9 cellular contexts compared by ENCODE assay signal in the genomic region with DNA sequence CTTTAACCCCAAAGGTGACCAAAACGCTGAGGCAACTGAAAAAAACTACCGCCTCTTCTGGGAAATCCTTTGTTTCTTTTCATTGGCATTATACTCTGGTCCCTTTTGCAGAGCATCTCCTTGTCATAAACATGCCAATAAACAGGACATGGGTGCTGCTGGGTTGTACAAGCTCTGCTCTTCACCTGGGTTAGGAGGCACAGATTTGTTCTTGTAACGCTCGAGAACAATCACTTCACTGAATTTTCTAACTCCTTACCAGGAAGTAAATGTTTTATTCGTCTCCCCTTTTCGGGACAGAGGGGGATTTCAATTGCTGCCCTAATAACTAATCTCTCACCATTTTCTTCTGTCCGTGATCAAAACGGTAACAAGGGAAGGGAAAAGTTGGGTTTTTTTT. TPM values are rescaled to one million over a fixed set of nuclear protein-coding genes. Genes with fewer than 3 reads are reported as not detected.
DNase-seq lines count a peak whose midpoint lies in the region; ATAC-seq, FAIRE-seq and TF ChIP-seq lines count a peak whose summit lies in the region.
"Had no signal": no experiment of that assay in that cellular context is flagged by ENCODE, and none has a peak within 500 bp of the region (broad histone marks: within the 10 kb centered on the region; RNA-seq: fewer than 3 reads in every experiment).

No MANE protein-coding gene starts in this region.

- peak overlapping the region in 3 of 8 donors; percentile 52 to 90 (median 72) for H3K27ac Mint-ChIP-seq in CD8-positive, alpha-beta memory T cell

- H2BK15ac ChIP-seq in neuronal stem cell (ENCODE audit: low read length) = no peak overlapping the region

- no peak overlapping the region for H2BK5ac ChIP-seq in neuronal stem cell (ENCODE audit: low read length)

- no peak overlapping the region for H3K23ac ChIP-seq in neuronal stem cell (ENCODE audit: low read depth, low read length, poor library complexity)

- no peaks in the 10 kb centered on the region for H3K9me3 ChIP-seq in CD8-positive, alpha-beta memory T cell (ENCODE audit: low read length)
- no peaks in the 10 kb centered on the region for H3K9me3 ChIP-seq in effector memory CD4-positive, alpha-beta T cell (ENCODE audit: control insufficient read depth, low read length)
- no peaks in the 10 kb centered on the region for H3K9me3 ChIP-seq in neuronal stem cell (replicated peaks in 1 of 2; ENCODE audit: control insufficient read depth in 2 of 2, insufficient read depth in 1 of 2, low read depth in 1 of 2, low read length in 2 of 2)

- peaks cover 3% of the 10 kb centered on the region for H3K79me1 ChIP-seq in neuronal stem cell (ENCODE audit: low read depth, low read length)

- peaks cover 15% of the 10 kb centered on the region for H3K4me1 ChIP-seq in CD8-positive, alpha-beta memory T cell (ENCODE audit: insufficient read depth, low read length)
- peaks cover 7% of the 10 kb centered on the region for H3K4me1 ChIP-seq in effector memory CD4-positive, alpha-beta T cell (ENCODE audit: control insufficient read depth, insufficient read depth, low read length, poor library complexity, severe bottlenecking)
- peaks cover 13 to 47% of the 10 kb centered on the region in 2 donors for H3K4me1 ChIP-seq in neuronal stem cell (ENCODE audit: control insufficient read depth in 2 of 2, insufficient read depth in 1 of 2, low read depth in 1 of 2, low read length in 2 of 2)

- no peaks in the 10 kb centered on the region for H3K36me3 ChIP-seq in CD8-positive, alpha-beta memory T cell (ENCODE audit: insufficient read depth, low read length)
- no peaks in the 10 kb centered on the region for H3K36me3 ChIP-seq in effector memory CD4-positive, alpha-beta T cell (ENCODE audit: control insufficient read depth, insufficient read depth, low read length)
- peaks cover 0 to 7% of the 10 kb centered on the region in 2 donors for H3K36me3 ChIP-seq in neuronal stem cell (replicated peaks in 1 of 2; ENCODE audit: control insufficient read depth in 2 of 2, insufficient read depth in 2 of 2, low read length in 2 of 2)

- peak overlapping the region; percentile 82 for H2AFZ ChIP-seq in neuronal stem cell (ENCODE audit: low read length)

- H4K8ac ChIP-seq in neuronal stem cell (ENCODE audit: low read depth, low read length) = no peak overlapping the region

- no peak overlapping the region for H3K18ac ChIP-seq in neuronal stem cell (ENCODE audit: low read length)

- TF ChIP-seq POLR2A in H54 (IDR thresholded peaks at IDR 0.05; ENCODE audit: low read depth, low read length) = no peak

- no CpG with 5 or more reads among the region's 8 CpGs for WGBS in neuronal stem cell (ENCODE audit: extremely low coverage in 2 of 2, insufficient read length in 2 of 2, insufficient replicate concordance in 1 of 2), 2 donors

- no peak for DNase-seq in CD8-positive, alpha-beta memory T cell
- DNase-seq in NAMALWA (ENCODE audit: low spot score) (peak; percentile 37), neuronal stem cell (ENCODE audit: low spot score) (no peak), D341Med (ENCODE audit: low spot score) (no peak), H54 (ENCODE audit: insufficient read length, low spot score) (no peak), GM19240 (ENCODE audit: insufficient read length, low spot score) (no peak)
- DNase-seq in effector memory CD4-positive, alpha-beta T cell = no peak

- H3K27me3 Mint-ChIP-seq in CD8-positive, alpha-beta memory T cell = peaks cover 42 to 53% of the 10 kb centered on the region in 2 donors

- ATAC-seq in HG02763 (IDR thresholded peaks at IDR 0.05; ENCODE audit: unreplicated experiment) = no peak

- H3K36me3 Mint-ChIP-seq in CD8-positive, alpha-beta memory T cell = peaks cover 0 to 1% (median 0%) of the 10 kb centered on the region in 3 donors

- FAIRE-seq in H54 (lab: Jason Lieb, UNC) = no peak

- peak overlapping the region; percentile 59 for H3K4me3 ChIP-seq in CD8-positive, alpha-beta memory T cell (ENCODE audit: low read length)
- H3K4me3 ChIP-seq in effector memory CD4-positive, alpha-beta T cell (ENCODE audit: insufficient read depth, low read depth, low read length, poor library complexity, severe bottlenecking) = peak overlapping the region; percentile 69
- peak overlapping the region; percentile 94 to 100 for H3K4me3 ChIP-seq in neuronal stem cell (ENCODE audit: low read length in 2 of 2)

- H3K9me3 Mint-ChIP-seq in CD8-positive, alpha-beta memory T cell = no peaks in the 10 kb centered on the region

- no peak overlapping the region for H4K91ac ChIP-seq in neuronal stem cell (ENCODE audit: low read depth, low read length, poor library complexity)

- H3K4me1 Mint-ChIP-seq in CD8-positive, alpha-beta memory T cell = peaks cover 16 to 35% (median 18%) of the 10 kb centered on the region in 3 donors

- no peak overlapping the region for H3K4ac ChIP-seq in neuronal stem cell (ENCODE audit: low read length)

- H3K27me3 ChIP-seq in CD8-positive, alpha-beta memory T cell (ENCODE audit: insufficient read depth, low read length, poor library complexity, severe bottlenecking) = peaks cover 17% of the 10 kb centered on the region
- H3K27me3 ChIP-seq in effector memory CD4-positive, alpha-beta T cell (replicated peaks; ENCODE audit: control insufficient read depth, insufficient read depth, low read length, poor library complexity, severe bottlenecking) = no peaks in the 10 kb centered on the region
- no peaks in the 10 kb centered on the region for H3K27me3 ChIP-seq in neuronal stem cell (ENCODE audit: control insufficient read depth in 3 of 3, insufficient read depth in 3 of 3, low read depth in 1 of 3, low read length in 3 of 3)

- POLR2A ChIA-PET in CD8-positive, alpha-beta memory T cell (lab: Charles Lee) = no interaction called here

- no peak overlapping the region for H3K27ac ChIP-seq in CD8-positive, alpha-beta memory T cell (ENCODE audit: low read depth, low read length)
- H3K27ac ChIP-seq in effector memory CD4-positive, alpha-beta T cell (ENCODE audit: insufficient read depth, low read length, poor library complexity, severe bottlenecking) = no peak overlapping the region
- peak overlapping the region; percentile 65 for H3K27ac ChIP-seq in neuronal stem cell (replicated peaks; ENCODE audit: low read length)

- H3K9ac ChIP-seq in neuronal stem cell (ENCODE audit: low read depth, low read length, poor library complexity) = no peak overlapping the region

- peak overlapping the region; percentile 87 to 92 (median 88) for H3K4me3 Mint-ChIP-seq in CD8-positive, alpha-beta memory T cell

- no peak overlapping the region for H3K14ac ChIP-seq in neuronal stem cell (ENCODE audit: low read length)

- CTCF ChIA-PET in CD8-positive, alpha-beta memory T cell (lab: Charles Lee) = interaction anchor here (1.6 kb wide), 1 partner anchor 62 kb away, joined by 4 read pairs; the partner anchor contains the start of gene C3orf33

- peak overlapping the region; percentile 75 for H3K4me2 ChIP-seq in neuronal stem cell (ENCODE audit: insufficient read depth, low read length, poor library complexity, severe bottlenecking)

- H2BK120ac ChIP-seq in neuronal stem cell (ENCODE audit: low read depth, low read length) = no peak overlapping the region

- H2AK5ac ChIP-seq in neuronal stem cell (ENCODE audit: low read depth, low read length) = no peak overlapping the region

- no peak overlapping the region for H2BK12ac ChIP-seq in neuronal stem cell (ENCODE audit: low read length)

RNA-seq across cellular contexts. Expression of gene PLCH1, which starts 1.3 kb away (rescaled TPM):
- total RNA-seq in CD8-positive, alpha-beta memory T cell = not detected
- polyA plus RNA-seq in CD8-positive, alpha-beta memory T cell = not detected
- 14.4 TPM for polyA plus RNA-seq in neuronal stem cell (2013, experiment 1 of 2)
- 16.6 TPM for polyA plus RNA-seq in neuronal stem cell (2013, experiment 2 of 2)
- total RNA-seq: glomerular endothelial cell had no signal
